ENCODE assay signal across 29 cellular contexts in the genomic region with DNA sequence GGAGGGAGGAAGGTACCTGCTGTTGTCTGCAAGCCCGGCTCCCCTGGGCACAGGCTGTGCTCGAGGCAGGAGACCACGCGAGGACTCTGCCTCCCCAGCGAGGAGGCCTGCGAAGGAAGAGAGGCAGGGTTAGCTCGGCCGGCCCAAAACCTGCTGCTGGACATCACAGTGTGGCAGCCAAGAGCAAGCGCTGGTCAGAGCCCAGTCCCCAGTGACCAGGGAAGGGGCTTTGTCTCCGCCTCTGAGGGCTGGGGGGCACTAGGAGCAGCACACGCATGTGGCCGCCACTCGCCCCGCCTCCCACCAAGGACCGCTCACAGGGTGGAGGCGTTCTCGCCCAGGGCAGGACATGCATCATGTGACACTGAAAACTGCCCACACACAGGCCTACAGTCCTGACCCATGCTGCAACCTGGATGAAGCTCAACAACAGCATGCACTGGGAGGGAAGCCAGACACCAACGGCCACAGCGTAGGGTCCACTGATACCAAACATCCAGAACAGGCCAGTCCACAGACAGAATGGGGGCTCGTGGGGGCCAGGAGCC. TPM values are rescaled to one million over a fixed set of nuclear protein-coding genes. Genes with fewer than 3 reads are reported as not detected.
DNase-seq lines count a peak whose midpoint lies in the region; ATAC-seq, FAIRE-seq and TF ChIP-seq lines count a peak whose summit lies in the region.
"Had no signal": no experiment of that assay in that cellular context is flagged by ENCODE, and none has a peak within 500 bp of the region (broad histone marks: within the 10 kb centered on the region; RNA-seq: fewer than 3 reads in every experiment).

No MANE protein-coding gene starts in this region.

- H3K4ac ChIP-seq in H1 (replicated peaks; ENCODE audit: insufficient read length, low read depth, low read length): no peak overlapping the region

- no peak for TF ChIP-seq CTCF in HEK293 (tag by site-specific recombination; IDR thresholded peaks at IDR 0.05)
- TF ChIP-seq CTCF in H1 (IDR thresholded peaks at IDR 0.05; ENCODE audit: control extremely low read depth in 1 of 3, insufficient read depth in 1 of 3, low read depth in 1 of 3, low read length in 3 of 3): no peak
- TF ChIP-seq CTCF in lower lobe of right lung (IDR thresholded peaks at IDR 0.05): no peak

- H3K14ac ChIP-seq in H1 (ENCODE audit: insufficient read length): no peak overlapping the region

- 89% methylated on average over 14 of the region's 20 CpGs; no CpG with 5 or more reads in 1 of the 2 experiments for WGBS in H1 (ENCODE audit: extremely low coverage in 1 of 2, insufficient coverage in 1 of 2, insufficient read length in 1 of 2, insufficient replicate concordance in 2 of 2, low coverage in 1 of 2, low lambda C conversion rate in 2 of 2, missing lambda C conversion rate in 1 of 2), 2 experiments

- H4K5ac ChIP-seq in H1 (ENCODE audit: insufficient read length, low read depth, low read length): no peak overlapping the region

- DNase-seq in H1 (ENCODE audit: low read depth in 1 of 2, low spot score in 2 of 2): no peak
- DNase-seq in lower lobe of right lung: no peak
- no peak for DNase-seq in sciatic nerve (ENCODE audit: low spot score)
- no peak for DNase-seq in NCI-H1417 (lab: John Stamatoyannopoulos, UW)
- DNase-seq: activated CD4-positive, alpha-beta memory T cell treated with anti-CD3 and anti-CD28 coated beads, Interleukin-2, amount 10 ng/mL, durations not matched to agents 7 days and 5 days; activated effector memory CD4-positive, alpha-beta T cell treated with anti-CD3 and anti-CD28 coated beads, Interleukin-2, amount 50 U/mL, for 16 hours; activated naive CD8-positive, alpha-beta T cell treated with anti-CD3 and anti-CD28 coated beads, Interleukin-2, amount 10 ng/mL, durations not matched to agents 7 days and 5 days; activated T-cell treated with anti-CD3 and anti-CD28 coated beads for 4 hours; effector CD8-positive, alpha-beta T cell; erythroblast; GDM1; GM23248; kidney; mammary epithelial cell; NCI-H1048; NCI-H187 treated with DMSO at 0.1 percent for 48 hours; NCI-H69; nucleus accumbens; stimulated activated naive CD8-positive, alpha-beta T cell treated with anti-CD3 and anti-CD28 coated beads, Interleukin-15, amount 100 ng/mL, for 72 hours; T-helper 1 cell had no signal

- no peaks in the 10 kb centered on the region for H3K9me3 ChIP-seq in HEK293 (ENCODE audit: control insufficient read depth, insufficient read depth, low read depth, low read length)
- no peaks in the 10 kb centered on the region for H3K9me3 ChIP-seq in H1 (ENCODE audit: insufficient read depth in 2 of 2, low read depth in 1 of 2, low read length in 1 of 2)
- no peaks in the 10 kb centered on the region for H3K9me3 ChIP-seq in lower lobe of right lung
- H3K9me3 ChIP-seq: Peyer's patch had no signal

- no peak overlapping the region for H3K27ac ChIP-seq in HEK293 (ENCODE audit: extremely low read depth, low read depth, low read length)
- no peak overlapping the region for H3K27ac ChIP-seq in H1 (ENCODE audit: low read depth, low read length)
- H3K27ac ChIP-seq in lower lobe of right lung: no peak overlapping the region
- H3K27ac ChIP-seq: GM23248, Peyer's patch had no signal

- no peak overlapping the region for H2BK120ac ChIP-seq in H1 (replicated peaks; ENCODE audit: low read depth, low read length)

- H3K9ac ChIP-seq in H1 (replicated peaks in 1 of 4; ENCODE audit: extremely low read depth in 1 of 4, low read depth in 3 of 4, low read length in 3 of 4): no peak overlapping the region
- H3K9ac ChIP-seq: GM23248 had no signal

- ATAC-seq in lower lobe of right lung: peak; percentile 9 to 15
- peak; percentile 91 for ATAC-seq in sciatic nerve
- no peak for ATAC-seq in HG03097 (IDR thresholded peaks at IDR 0.05; ENCODE audit: low FRiP score, unreplicated experiment)
- no peak for ATAC-seq in HG03571 (IDR thresholded peaks at IDR 0.05; ENCODE audit: unreplicated experiment)
- no peak for ATAC-seq in HG03469 (IDR thresholded peaks at IDR 0.05; ENCODE audit: unreplicated experiment)
- ATAC-seq: activated CD4-positive, CD25-positive, alpha-beta regulatory T cell treated with anti-CD3 and anti-CD28 coated beads, Interleukin-2, amount 50 U/mL, for 24 hours; stimulated activated naive CD8-positive, alpha-beta T cell treated with anti-CD3 and anti-CD28 coated beads, Interleukin-15, amount 100 ng/mL, for 72 hours had no signal

- H4K20me1 ChIP-seq in H1 (replicated peaks in 1 of 2; ENCODE audit: control insufficient read depth in 1 of 2, insufficient read depth in 2 of 2, low read length in 2 of 2): peaks cover 20 to 39% of the 10 kb centered on the region in 2 experiments

- H2BK12ac ChIP-seq in H1 (ENCODE audit: low read depth, low read length): no peak overlapping the region

- no peak overlapping the region for H2BK15ac ChIP-seq in H1 (ENCODE audit: low read length)

- H2BK5ac ChIP-seq in H1 (ENCODE audit: low read depth, low read length): peak overlapping the region; percentile 75; the same call in 1 of the 2 replicates

- intact Hi-C loops in lower lobe of right lung (cut with DNase I) (no loop called here), sciatic nerve (cut with DNase I) (no loop called here)

- H4K8ac ChIP-seq in H1 (ENCODE audit: extremely low read depth, insufficient read depth, low read length): no peak overlapping the region; the same call in 1 of the 2 replicates

- no peak overlapping the region for H2BK20ac ChIP-seq in H1 (ENCODE audit: low read length)

- H3K36me3 ChIP-seq in HEK293 (ENCODE audit: control insufficient read depth in 2 of 2, insufficient read depth in 1 of 2, low read length in 2 of 2): peaks cover 7 to 43% of the 10 kb centered on the region in 2 experiments; a peak in 2 of 3 replicates
- H3K36me3 ChIP-seq in H1 (ENCODE audit: control insufficient read depth in 2 of 4, insufficient read depth in 4 of 4, low read length in 3 of 4): peaks cover 0 to 13% (median 6%) of the 10 kb centered on the region in 4 experiments; a peak in 4 of 8 replicates
- peaks cover 37% of the 10 kb centered on the region for H3K36me3 ChIP-seq in lower lobe of right lung

- no peak for TF ChIP-seq POLR2A in H1 (IDR thresholded peaks at IDR 0.05; ENCODE audit: control extremely low read depth in 1 of 2, low read depth in 2 of 2, low read length in 2 of 2)

- no peak overlapping the region for H2AK5ac ChIP-seq in H1 (ENCODE audit: low read depth, low read length)

- H3K27me3 ChIP-seq in H1 (replicated peaks in 1 of 4; ENCODE audit: control insufficient read depth in 3 of 4, extremely low read depth in 1 of 4, insufficient read depth in 3 of 4, low read length in 3 of 4) (no peaks in the 10 kb centered on the region), lower lobe of right lung (ENCODE audit: low read depth) (no peaks in the 10 kb centered on the region)
- H3K27me3 ChIP-seq: Peyer's patch had no signal

- CTCF ChIA-PET in HEK293 (lab: Yijun Ruan, JAX): no interaction called here
- CTCF ChIA-PET in H1 (lab: Charles Lee; ENCODE audit: partially characterized antibody): interaction anchor here (0.9 to 1.4 kb wide), 2 partner anchors 22 to 35 kb away, joined by 4 to 5 read pairs; no protein-coding TSS in a partner anchor

- no peak overlapping the region for H3K4me2 ChIP-seq in H1 (ENCODE audit: insufficient read depth in 1 of 2, low read depth in 2 of 2, low read length in 2 of 2)

- FAIRE-seq in H1 (lab: Jason Lieb, UNC): no peak
- FAIRE-seq: colon, GM18507, kidney had no signal

- TF ChIP-seq EP300 in H1 (IDR thresholded peaks at IDR 0.05; ENCODE audit: borderline replicate concordance in 1 of 2, low read depth in 2 of 2, low read length in 2 of 2): no peak

- no peak overlapping the region for H2AFZ ChIP-seq in H1 (ENCODE audit: low read length)
- H2AFZ ChIP-seq: GM23248 had no signal

- no peak overlapping the region for H4K91ac ChIP-seq in H1 (replicated peaks; ENCODE audit: insufficient read length, low read length)

- H3K23ac ChIP-seq in H1 (ENCODE audit: insufficient read length): no peak overlapping the region

- POLR2A ChIA-PET in HEK293 (lab: Yijun Ruan, JAX) (no interaction called here), H1 (lab: Charles Lee; ENCODE audit: partially characterized antibody) (interaction anchor here (1.1 to 1.5 kb wide), 2 partner anchors 22 to 46 kb away, joined by 3 to 4 read pairs; no protein-coding TSS in a partner anchor)

- no peak overlapping the region for H3K18ac ChIP-seq in H1 (ENCODE audit: extremely low read depth, low read length)

- H3K4me1 ChIP-seq in HEK293 (ENCODE audit: control insufficient read depth, insufficient read depth, low read length): no peaks in the 10 kb centered on the region
- H3K4me1 ChIP-seq in H1 (replicated peaks in 1 of 4; ENCODE audit: control insufficient read depth in 3 of 4, insufficient read depth in 4 of 4, low read length in 3 of 4): no peaks in the 10 kb centered on the region; a peak in 1 of 7 replicates
- H3K4me1 ChIP-seq in lower lobe of right lung: peaks cover 19% of the 10 kb centered on the region

- H3K23me2 ChIP-seq in H1 (ENCODE audit: low read depth, low read length): no peaks in the 10 kb centered on the region

- H3K56ac ChIP-seq in H1 (replicated peaks; ENCODE audit: insufficient read length, low read depth, low read length): no peak overlapping the region

- H3K4me3 ChIP-seq in HEK293 (ENCODE audit: low read depth, low read length) (no peak overlapping the region), H1 (ENCODE audit: extremely low read depth in 1 of 4, insufficient read depth in 2 of 4, low read depth in 3 of 4, low read length in 4 of 4) (no peak overlapping the region), lower lobe of right lung (no peak overlapping the region)
- H3K4me3 ChIP-seq: GM23248, Peyer's patch had no signal

- peaks cover 20% of the 10 kb centered on the region for H3K79me1 ChIP-seq in H1 (ENCODE audit: low read depth, low read length)

- H3K79me2 ChIP-seq in H1 (ENCODE audit: control insufficient read depth in 1 of 2, insufficient read depth in 2 of 2, low read length in 2 of 2): peaks cover 47 to 72% of the 10 kb centered on the region in 2 experiments

- TF ChIP-seq RAD21 in H1 (IDR thresholded peaks at IDR 0.05 in 1 of 2, conservative IDR thresholded peaks at IDR 0.05 in 1 of 2; ENCODE audit: low read depth in 2 of 2, low read length in 2 of 2): no peak

RNA-seq across cellular contexts. Expression of a gene that starts 8.5 kb away (rescaled TPM):
- 45.7 and 48.3 TPM in 2 replicates for total RNA-seq in H1 (2021; fragmentation: NEBNext Ultra II Directional; extraction: Animal tissue kit (Norgen Biotek cat#: 25700))
- 30.3 and 53.1 TPM in 2 replicates for polyA plus RNA-seq in H1 (2011; rRNA removed)
- polyA plus RNA-seq in H1 (2011; cell fraction: cytosol; rRNA removed): 23.4 TPM
- polyA plus RNA-seq in H1 (2011; cell fraction: nucleus; rRNA removed): 73.3 TPM
- 44.7 to 62.6 TPM (median 54.6 TPM) in 4 replicates for polyA plus RNA-seq in H1 (2012, experiment 1 of 2)
- polyA plus RNA-seq in H1 (2012, experiment 2 of 2): 23.4 TPM
- polyA plus RNA-seq in H1 (2013, experiment 1 of 2): 29.9 TPM
- 30.9 TPM for polyA plus RNA-seq in H1 (2013, experiment 2 of 2)
- 72.4 and 80.0 TPM in 2 replicates for polyA minus RNA-seq in H1 (2011; rRNA and poly(A)+ RNA removed)
- polyA minus RNA-seq in H1 (2011; cell fraction: cytosol; rRNA and poly(A)+ RNA removed): 28.2 TPM
- 54.0 TPM for polyA minus RNA-seq in H1 (2011; cell fraction: nucleus; rRNA and poly(A)+ RNA removed)
- total RNA-seq in lower lobe of right lung: 39.4 TPM
- total RNA-seq in sciatic nerve: 24.5 TPM

RNA-seq across cellular contexts. Expression of a gene that starts 44.9 kb away (rescaled TPM):
- 98.6 and 101 TPM in 2 replicates for total RNA-seq in H1 (2021; fragmentation: NEBNext Ultra II Directional; extraction: Animal tissue kit (Norgen Biotek cat#: 25700))
- 195 and 326 TPM in 2 replicates for polyA plus RNA-seq in H1 (2011; rRNA removed)
- polyA plus RNA-seq in H1 (2011; cell fraction: cytosol; rRNA removed): 162 TPM
- polyA plus RNA-seq in H1 (2011; cell fraction: nucleus; rRNA removed): 254 TPM
- 91.4 to 160 TPM (median 142 TPM) in 4 replicates for polyA plus RNA-seq in H1 (2012, experiment 1 of 2)
- polyA plus RNA-seq in H1 (2012, experiment 2 of 2): 177 TPM
- polyA plus RNA-seq in H1 (2013, experiment 1 of 2): 85.7 TPM
- polyA plus RNA-seq in H1 (2013, experiment 2 of 2): 84.2 TPM
- polyA minus RNA-seq in H1 (2011; rRNA and poly(A)+ RNA removed): 63.2 and 112 TPM in 2 replicates
- 56.9 TPM for polyA minus RNA-seq in H1 (2011; cell fraction: cytosol; rRNA and poly(A)+ RNA removed)
- polyA minus RNA-seq in H1 (2011; cell fraction: nucleus; rRNA and poly(A)+ RNA removed): 43.8 TPM
- 11.7 TPM for total RNA-seq in lower lobe of right lung
- total RNA-seq in sciatic nerve: 8.6 TPM
- total RNA-seq: activated naive CD8-positive, alpha-beta T cell treated with anti-CD3 and anti-CD28 coated beads, Interleukin-2, amount 10 ng/mL, durations not matched to agents 7 days and 5 days; LHCN-M2 had no signal

Comparison
In these comparisons a context has a peak if more than half of its experiments do, and no peak if none do; other contexts are left out.
1. ATAC-seq: peak in lower lobe of right lung (2 of 2) and sciatic nerve (single experiment); none in HG03097 (single experiment), HG03571 (single experiment) and HG03469 (single experiment).